ENCODE assay signal across 14 cellular contexts in the genomic region with DNA sequence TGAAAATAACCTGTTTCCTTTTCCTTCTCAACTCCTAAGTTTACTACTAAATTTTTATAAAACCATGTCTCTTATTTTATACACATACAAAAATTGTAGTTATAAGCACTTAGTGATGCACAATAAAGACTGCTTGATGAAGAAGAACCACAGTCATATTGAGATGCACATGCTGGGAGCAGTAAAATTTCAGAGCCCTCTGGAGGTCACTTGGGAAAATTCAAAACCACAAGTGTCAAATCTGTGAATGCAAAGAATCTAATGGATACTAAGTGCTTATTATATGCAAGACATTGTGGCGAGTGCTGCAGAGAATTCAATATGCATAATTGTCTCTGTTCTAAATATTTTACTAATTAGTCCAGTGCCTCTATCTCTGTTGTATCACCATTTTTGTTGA.
DNase-seq lines count a peak whose midpoint lies in the region; ATAC-seq and TF ChIP-seq lines count a peak whose summit lies in the region.
"Had no signal": no experiment of that assay in that cellular context is flagged by ENCODE, and none has a peak within 500 bp of the region (broad histone marks: within the 10 kb centered on the region; RNA-seq: fewer than 3 reads in every experiment).

No MANE protein-coding gene starts in this region.

- CTCF ChIA-PET in Panc1 (lab: Charles Lee) = no interaction called here

- in situ Hi-C loops in Panc1 (cut with HindIII; ENCODE audit: low pct_unique_long_range_greater_than_20kb, low sequenced_read_pairs) = no loop called here

- no peak for ATAC-seq in Panc1
- ATAC-seq: natural killer cell had no signal

- no peak for TF ChIP-seq POLR2A in suprapubic skin (IDR thresholded peaks at IDR 0.05)

- peak; percentile 14; the same call in 1 of the 2 replicates for TF ChIP-seq CTCF in Panc1 (IDR thresholded peaks at IDR 0.05)
- TF ChIP-seq CTCF in fibroblast of mammary gland (conservative IDR thresholded peaks at IDR 0.05; ENCODE audit: control insufficient read depth, insufficient read depth, low read depth, low read length) = peak; percentile 1
- TF ChIP-seq CTCF in suprapubic skin (IDR thresholded peaks at IDR 0.05) = no peak

- no peaks in the 10 kb centered on the region for H3K36me3 ChIP-seq in Panc1 (ENCODE audit: control insufficient read depth, insufficient read depth, low read length)
- no peaks in the 10 kb centered on the region for H3K36me3 ChIP-seq in suprapubic skin
- H3K36me3 ChIP-seq: SJCRH30 had no signal

- H3K4me3 ChIP-seq in Panc1 (ENCODE audit: low read depth in 2 of 2, low read length in 2 of 2) (no peak overlapping the region), fibroblast of mammary gland (ENCODE audit: control insufficient read depth, low read depth, low read length) (no peak overlapping the region), suprapubic skin (no peak overlapping the region)
- H3K4me3 ChIP-seq: SJCRH30 had no signal

- intact Hi-C loops in Panc1 (cut with micrococcal nuclease; ENCODE audit: unreplicated experiment) = no loop called here

- 77% methylated on average over 1 of the region's 1 CpG for WGBS in suprapubic skin

- no TSS peak for BruUV-seq in Panc1 (replicated peaks; lab: Mats Ljungman, UMichigan)

- H3K4me1 ChIP-seq in Panc1 (ENCODE audit: control insufficient read depth, insufficient read depth, low read length) (no peaks in the 10 kb centered on the region), suprapubic skin (no peaks in the 10 kb centered on the region)
- H3K4me1 ChIP-seq: SJCRH30 had no signal

- DNase-seq in A172 (ENCODE audit: low spot score) (peak; percentile 12), EH (ENCODE audit: low read depth) (peak; percentile 27), Panc1 (ENCODE audit: low read depth, low spot score) (no peak), fibroblast of mammary gland (ENCODE audit: low read depth) (no peak), NCI-H1048 (lab: John Stamatoyannopoulos, UW) (no peak), CD1c-positive myeloid dendritic cell (ENCODE audit: extremely low spot score) (no peak), suprapubic skin (ENCODE audit: low spot score in 2 of 2) (no peak)
- no peak for DNase-seq in activated effector memory CD4-positive, alpha-beta T cell treated with anti-CD3 and anti-CD28 coated beads, Interleukin-2, amount 50 U/mL, for 16 hours
- DNase-seq: erythroblast, GF-D8, left ventricle myocardium superior, natural killer cell, NCI-H524 treated with DMSO at 0.1 percent for 48 hours had no signal

- POLR2A ChIA-PET in Panc1 (lab: Charles Lee) = no interaction called here

- H3K9me3 ChIP-seq in Panc1 (ENCODE audit: control insufficient read depth, insufficient read depth, low read depth, low read length) = no peaks in the 10 kb centered on the region
- no peaks in the 10 kb centered on the region for H3K9me3 ChIP-seq in suprapubic skin
- H3K9me3 ChIP-seq: SJCRH30 had no signal

- H3K27ac ChIP-seq in Panc1 (ENCODE audit: low read length) (no peak overlapping the region), suprapubic skin (no peak overlapping the region)
- H3K27ac ChIP-seq: SJCRH30 had no signal

- no peak for TF ChIP-seq EP300 in suprapubic skin (IDR thresholded peaks at IDR 0.05)

- H3K27me3 ChIP-seq in Panc1 (ENCODE audit: control insufficient read depth, insufficient read depth, low read length) = no peaks in the 10 kb centered on the region
- no peaks in the 10 kb centered on the region for H3K27me3 ChIP-seq in suprapubic skin
- H3K27me3 ChIP-seq: SJCRH30 had no signal

Comparison
In these comparisons a context has a peak if more than half of its experiments do, and no peak if none do; other contexts are left out.
1. DNase-seq: peak in A172 (single experiment) and EH (single experiment); none in Panc1 (single experiment), fibroblast of mammary gland (single experiment), NCI-H1048 (single experiment), CD1c-positive myeloid dendritic cell (single experiment), suprapubic skin (0 of 2) and activated effector memory CD4-positive, alpha-beta T cell treated with anti-CD3 and anti-CD28 coated beads, Interleukin-2, amount 50 U/mL, for 16 hours (single experiment).
2. CTCF ChIP-seq: peak in Panc1 (single experiment) and fibroblast of mammary gland (single experiment); none in suprapubic skin (0 of 2).